ENCODE assay signal across 23 cellular contexts in genomic region chr5:76178913-76179312, GRCh38.
DNase-seq lines count a peak whose midpoint lies in the region; ATAC-seq, FAIRE-seq and TF ChIP-seq lines count a peak whose summit lies in the region.
"Had no signal": no experiment of that assay in that cellular context is flagged by ENCODE, and none has a peak within 500 bp of the region (broad histone marks: within the 10 kb centered on the region; RNA-seq: fewer than 3 reads in every experiment).

No MANE protein-coding gene starts in this region.

- H3K4me3 ChIP-seq in GM12878 (no peak overlapping the region), spleen (no peak overlapping the region)
- H3K4me3 ChIP-seq: A549; BLaER1 treated with 17β-estradiol and CSF1 and Interleukin-3, amounts not matched to agents 10 nM and 100 nM had no signal

- no peaks in the 10 kb centered on the region for H3K36me3 ChIP-seq in GM12878 (ENCODE audit: control insufficient read depth in 2 of 2, insufficient read depth in 2 of 2, low read length in 1 of 2)
- no peaks in the 10 kb centered on the region for H3K36me3 ChIP-seq in spleen
- H3K36me3 ChIP-seq: BLaER1 treated with 17β-estradiol and CSF1 and Interleukin-3, amounts not matched to agents 10 nM and 100 nM had no signal

- peak; percentile 14 for DNase-seq in activated CD4-positive, alpha-beta T cell treated with anti-CD3 and anti-CD28 coated beads, Interleukin-2, amount 10 ng/mL, durations not matched to agents 24 days and 14 days
- no peak for DNase-seq in activated CD4-positive, alpha-beta T cell treated with anti-CD3 and anti-CD28 coated beads for 1 hour
- no peak for DNase-seq in stimulated activated naive CD8-positive, alpha-beta T cell treated with anti-CD3 and anti-CD28 coated beads, Interleukin-15, amount 100 ng/mL, for 72 hours
- no peak for DNase-seq in stimulated activated naive CD8-positive, alpha-beta T cell treated with anti-CD3 and anti-CD28 coated beads, Interleukin-15, Interleukin-2, amounts not matched to agents 100 U/mL and 50 U/mL, for 24 hours
- no peak for DNase-seq in GM12878 (ENCODE audit: low read depth, low spot score)
- DNase-seq in stimulated activated effector memory CD8-positive, alpha-beta T cell treated with anti-CD3 and anti-CD28 coated beads, Interleukin-12 subunit alpha, Interleukin-12 subunit beta, amount 100 ng/mL, for 72 hours (ENCODE audit: low spot score in 2 of 2): no peak
- DNase-seq in spleen: no peak
- DNase-seq: AML-193; Caco-2; Calu3; CD4-positive, alpha-beta T cell; CD8-positive, alpha-beta T cell; DMS79 treated with DMSO at 0.1 percent for 48 hours; GF-D8 had no signal

- H3K79me2 ChIP-seq in GM12878 (ENCODE audit: control insufficient read depth, insufficient read depth, low read length): no peaks in the 10 kb centered on the region

- H3K27me3 ChIP-seq in GM12878 (replicated peaks in 1 of 2; ENCODE audit: control insufficient read depth in 2 of 2, insufficient read depth in 2 of 2, low read length in 1 of 2) (no peaks in the 10 kb centered on the region), spleen (replicated peaks in 1 of 7) (no peaks in the 10 kb centered on the region)
- H3K27me3 ChIP-seq: BLaER1 treated with 17β-estradiol and CSF1 and Interleukin-3, amounts not matched to agents 10 nM and 100 nM had no signal

- H3K27ac ChIP-seq in GM12878 (ENCODE audit: control insufficient read depth, insufficient read depth): no peak overlapping the region
- H3K27ac ChIP-seq in spleen: no peak overlapping the region
- H3K27ac ChIP-seq: 22Rv1; A549; BLaER1 treated with 17β-estradiol and CSF1 and Interleukin-3, amounts not matched to agents 10 nM and 100 nM; C4-2B had no signal

- no TSS peak for BruUV-seq in GM12878 (replicated peaks; lab: Mats Ljungman, UMichigan)

- no peaks in the 10 kb centered on the region for H3K36me3 Mint-ChIP-seq in activated CD4-positive, alpha-beta T cell treated with anti-CD3 and anti-CD28 coated beads, Interleukin-2, amount 10 ng/mL, durations not matched to agents 24 days and 14 days (ENCODE audit: low read depth)
- H3K36me3 Mint-ChIP-seq in stimulated activated effector memory CD8-positive, alpha-beta T cell treated with anti-CD3 and anti-CD28 coated beads, Interleukin-12 subunit alpha, Interleukin-12 subunit beta, amount 100 ng/mL, for 72 hours: no peaks in the 10 kb centered on the region
- H3K36me3 Mint-ChIP-seq: CD8-positive, alpha-beta T cell had no signal

- RAD21 ChIA-PET in GM12878 (lab: Charles Lee; ENCODE audit: unreplicated experiment): no interaction called here

- no peak for FAIRE-seq in GM12878 (lab: Jason Lieb, UNC)
- FAIRE-seq: A549, D721Med, G401.6, GM19239 had no signal

- no peak overlapping the region for H3K4me3 Mint-ChIP-seq in activated CD4-positive, alpha-beta T cell treated with anti-CD3 and anti-CD28 coated beads, Interleukin-2, amount 10 ng/mL, durations not matched to agents 24 days and 14 days
- H3K4me3 Mint-ChIP-seq in stimulated activated naive CD8-positive, alpha-beta T cell treated with anti-CD3 and anti-CD28 coated beads, Interleukin-15, amount 100 ng/mL, for 72 hours: no peak overlapping the region
- no peak overlapping the region for H3K4me3 Mint-ChIP-seq in stimulated activated effector memory CD8-positive, alpha-beta T cell treated with anti-CD3 and anti-CD28 coated beads, Interleukin-12 subunit alpha, Interleukin-12 subunit beta, amount 100 ng/mL, for 72 hours
- H3K4me3 Mint-ChIP-seq: B cell; CD4-positive, alpha-beta T cell; CD8-positive, alpha-beta T cell had no signal

- no peak for TF ChIP-seq POLR2A in GM12878 (IDR thresholded peaks at IDR 0.05; ENCODE audit: low read depth, low read length)
- no peak for TF ChIP-seq POLR2A in spleen (IDR thresholded peaks at IDR 0.05)

- intact Hi-C loops in activated CD4-positive, alpha-beta T cell treated with anti-CD3 and anti-CD28 coated beads, Interleukin-2, amount 10 ng/mL, durations not matched to agents 24 days and 14 days (cut with micrococcal nuclease): loop anchor here (5.0 kb wide), 1 partner anchor 88 kb away; no protein-coding TSS in a partner anchor
- intact Hi-C loops in GM12878 (cut with micrococcal nuclease; ENCODE audit: unreplicated experiment) (loop anchor here (5.0 to 10.0 kb wide), 3 partner anchors 82 to 944 kb away; partner anchors contain the start of gene ANKRD31), spleen (cut with DNase I; ENCODE audit: low total_unique reads) (no loop called here)

- POLR2A ChIA-PET in GM12878 (lab: Charles Lee): no interaction called here

- H3K4me2 ChIP-seq in GM12878 (ENCODE audit: control insufficient read depth, insufficient read depth): peak overlapping the region; percentile 23; the same call in 1 of the 2 replicates
- H3K4me2 ChIP-seq: A549; BLaER1 treated with 17β-estradiol and CSF1 and Interleukin-3, amounts not matched to agents 10 nM and 100 nM had no signal

- peaks cover 2% of the 10 kb centered on the region for H3K27me3 Mint-ChIP-seq in activated CD4-positive, alpha-beta T cell treated with anti-CD3 and anti-CD28 coated beads, Interleukin-2, amount 10 ng/mL, durations not matched to agents 24 days and 14 days
- peaks cover 5% of the 10 kb centered on the region for H3K27me3 Mint-ChIP-seq in stimulated activated naive CD8-positive, alpha-beta T cell treated with anti-CD3 and anti-CD28 coated beads, Interleukin-15, amount 100 ng/mL, for 72 hours
- H3K27me3 Mint-ChIP-seq: CD4-positive, alpha-beta T cell had no signal

- no peak for TF ChIP-seq CTCF in GM12878 (IDR thresholded peaks at IDR 0.05 in 2 of 3, conservative IDR thresholded peaks at IDR 0.05 in 1 of 3; ENCODE audit: control insufficient read depth in 2 of 3, extremely low read depth in 1 of 3, insufficient read depth in 1 of 3, low read depth in 3 of 3, low read length in 3 of 3)
- TF ChIP-seq CTCF in spleen (IDR thresholded peaks at IDR 0.05 in 8 of 11, conservative IDR thresholded peaks at IDR 0.05 in 3 of 11): no peak

- H2AFZ ChIP-seq in GM12878 (ENCODE audit: control insufficient read depth, low read depth, low read length): no peak overlapping the region

- TF ChIP-seq EP300 in GM12878 (IDR thresholded peaks at IDR 0.05; ENCODE audit: borderline replicate concordance in 1 of 2, control insufficient read depth in 1 of 2, low read depth in 2 of 2, low read length in 2 of 2): peak in 1 of 2 experiments; percentile 18; a peak in 1 of 4 replicates

- H3K4me1 ChIP-seq in GM12878 (ENCODE audit: control insufficient read depth, insufficient read depth, low read length) (peaks cover 40% of the 10 kb centered on the region), spleen (peaks cover 3 to 24% (median 14%) of the 10 kb centered on the region in 6 donors)
- H3K4me1 ChIP-seq: Caco-2 had no signal

- SMC1A ChIA-PET in GM12878 (lab: Charles Lee; ENCODE audit: uncharacterized antibody, unreplicated experiment): no interaction called here

- in situ Hi-C loops in GM12878 (cut with MboI): loop anchor here (10.0 kb wide), 1 partner anchor 444 kb away; no protein-coding TSS in a partner anchor

- no peak overlapping the region for H3K9ac ChIP-seq in GM12878 (ENCODE audit: control insufficient read depth, insufficient read depth, low read length)
- H3K9ac ChIP-seq: BLaER1 treated with 17β-estradiol and CSF1 and Interleukin-3, amounts not matched to agents 10 nM and 100 nM had no signal

- H3K9me3 Mint-ChIP-seq in activated CD4-positive, alpha-beta T cell treated with anti-CD3 and anti-CD28 coated beads, Interleukin-2, amount 10 ng/mL, durations not matched to agents 24 days and 14 days: peaks cover 4% of the 10 kb centered on the region
- H3K9me3 Mint-ChIP-seq in stimulated activated naive CD8-positive, alpha-beta T cell treated with anti-CD3 and anti-CD28 coated beads, Interleukin-15, amount 100 ng/mL, for 72 hours: peaks cover 0 to 4% of the 10 kb centered on the region in 2 donors
- peaks cover 3% of the 10 kb centered on the region for H3K9me3 Mint-ChIP-seq in stimulated activated effector memory CD8-positive, alpha-beta T cell treated with anti-CD3 and anti-CD28 coated beads, Interleukin-12 subunit alpha, Interleukin-12 subunit beta, amount 100 ng/mL, for 72 hours
- H3K9me3 Mint-ChIP-seq: CD4-positive, alpha-beta T cell; CD8-positive, alpha-beta T cell had no signal

- CTCF ChIA-PET in GM12878 (lab: Yijun Ruan, JAX): no interaction called here

- H3K27ac Mint-ChIP-seq in activated CD4-positive, alpha-beta T cell treated with anti-CD3 and anti-CD28 coated beads, Interleukin-2, amount 10 ng/mL, durations not matched to agents 24 days and 14 days: no peak overlapping the region
- no peak overlapping the region for H3K27ac Mint-ChIP-seq in stimulated activated naive CD8-positive, alpha-beta T cell treated with anti-CD3 and anti-CD28 coated beads, Interleukin-15, amount 100 ng/mL, for 72 hours
- H3K27ac Mint-ChIP-seq in stimulated activated effector memory CD8-positive, alpha-beta T cell treated with anti-CD3 and anti-CD28 coated beads, Interleukin-12 subunit alpha, Interleukin-12 subunit beta, amount 100 ng/mL, for 72 hours: no peak overlapping the region
- H3K27ac Mint-ChIP-seq: B cell; CD4-positive, alpha-beta T cell; CD8-positive, alpha-beta T cell had no signal

- H3K9me3 ChIP-seq in GM12878 (replicated peaks; ENCODE audit: control insufficient read depth, insufficient read depth, low read length) (peaks cover 11% of the 10 kb centered on the region; the same call in 2 of the 3 replicates), spleen (no peaks in the 10 kb centered on the region)
- H3K9me3 ChIP-seq: A549, Caco-2 had no signal

- TF ChIP-seq RAD21 in GM12878 (IDR thresholded peaks at IDR 0.05; ENCODE audit: insufficient read depth, low read depth, low read length): no peak

- H4K20me1 ChIP-seq in GM12878 (ENCODE audit: control insufficient read depth, insufficient read depth): no peaks in the 10 kb centered on the region
- H4K20me1 ChIP-seq: BLaER1 treated with 17β-estradiol and CSF1 and Interleukin-3, amounts not matched to agents 10 nM and 100 nM had no signal

- H3K4me1 Mint-ChIP-seq in activated CD4-positive, alpha-beta T cell treated with anti-CD3 and anti-CD28 coated beads, Interleukin-2, amount 10 ng/mL, durations not matched to agents 24 days and 14 days: peaks cover 17% of the 10 kb centered on the region
- peaks cover 19% of the 10 kb centered on the region for H3K4me1 Mint-ChIP-seq in stimulated activated naive CD8-positive, alpha-beta T cell treated with anti-CD3 and anti-CD28 coated beads, Interleukin-15, amount 100 ng/mL, for 72 hours
- peaks cover 36% of the 10 kb centered on the region for H3K4me1 Mint-ChIP-seq in stimulated activated effector memory CD8-positive, alpha-beta T cell treated with anti-CD3 and anti-CD28 coated beads, Interleukin-12 subunit alpha, Interleukin-12 subunit beta, amount 100 ng/mL, for 72 hours

- peak; percentile 36 for ATAC-seq in stimulated activated naive CD8-positive, alpha-beta T cell treated with anti-CD3 and anti-CD28 coated beads, Interleukin-15, amount 100 ng/mL, for 72 hours
- no peak for ATAC-seq in stimulated activated naive CD8-positive, alpha-beta T cell treated with anti-CD3 and anti-CD28 coated beads, Interleukin-15, Interleukin-2, amounts not matched to agents 100 U/mL and 50 U/mL, for 24 hours
- ATAC-seq in GM12878: peak; percentile 2; the same call in 2 of the 3 replicates
- ATAC-seq in stimulated activated effector memory CD8-positive, alpha-beta T cell treated with anti-CD3 and anti-CD28 coated beads, Interleukin-12 subunit alpha, Interleukin-12 subunit beta, amount 100 ng/mL, for 72 hours: peak; percentile 60
- no peak for ATAC-seq in GM21529 (IDR thresholded peaks at IDR 0.05; ENCODE audit: unreplicated experiment)
- ATAC-seq: A549; CD8-positive, alpha-beta T cell had no signal

- WGBS in GM12878 (ENCODE audit: insufficient coverage, insufficient replicate concordance, low lambda C conversion rate, missing lambda C conversion rate): 66% methylated on average over 5 of the region's 5 CpGs
- WGBS in spleen, 5 donors: 56 to 80% (median 71%) methylated on average over 5 of the region's 5 CpGs

Comparison
In these comparisons a context has a peak if more than half of its experiments do, and no peak if none do; other contexts are left out.
1. ATAC-seq: peak in stimulated activated naive CD8-positive, alpha-beta T cell treated with anti-CD3 and anti-CD28 coated beads, Interleukin-15, amount 100 ng/mL, for 72 hours (single experiment), GM12878 (single experiment) and stimulated activated effector memory CD8-positive, alpha-beta T cell treated with anti-CD3 and anti-CD28 coated beads, Interleukin-12 subunit alpha, Interleukin-12 subunit beta, amount 100 ng/mL, for 72 hours (single experiment); none in stimulated activated naive CD8-positive, alpha-beta T cell treated with anti-CD3 and anti-CD28 coated beads, Interleukin-15, Interleukin-2, amounts not matched to agents 100 U/mL and 50 U/mL, for 24 hours (single experiment) and GM21529 (single experiment).